Comparison of ENCODE assay signal across 2 cellular contexts in the genomic region with DNA sequence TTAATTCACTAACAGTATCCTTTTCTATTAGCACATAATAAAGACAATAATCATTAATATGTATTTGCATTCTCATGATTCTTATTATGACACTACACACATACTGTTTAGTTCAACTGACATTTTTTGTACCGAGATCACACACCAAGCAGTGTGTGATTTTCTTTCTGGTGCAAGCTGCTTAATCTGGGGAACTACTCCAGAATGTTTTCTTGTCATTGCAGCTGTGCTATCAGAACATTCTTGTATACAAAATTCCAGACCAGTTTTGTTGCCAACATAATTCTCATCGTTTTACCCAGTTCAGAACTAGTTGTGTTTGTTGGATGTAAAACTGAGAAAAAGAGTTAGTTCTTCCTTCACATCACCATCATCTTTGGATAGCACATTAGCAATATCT.
TF ChIP-seq lines count a peak whose summit lies in the region.

No MANE protein-coding gene starts in this region.

TF ChIP-seq in HepG2, 621 proteins besides CTCF, POLR2A, EP300 and RAD21:
- TF ChIP-seq TSC22D2 (CRISPR knock-in tag; IDR thresholded peaks at IDR 0.05; ENCODE audit: borderline replicate concordance) (no peak), ZFAT (CRISPR knock-in tag; conservative IDR thresholded peaks at IDR 0.05) (no peak), ARNTL (CRISPR knock-in tag; IDR thresholded peaks at IDR 0.05) (no peak), HOXA7 (CRISPR knock-in tag; IDR thresholded peaks at IDR 0.05) (no peak), NFE2L1 (CRISPR knock-in tag; IDR thresholded peaks at IDR 0.05; ENCODE audit: borderline replicate concordance) (no peak), NFRKB (IDR thresholded peaks at IDR 0.05) (no peak), TARDBP (CRISPR knock-in tag; IDR thresholded peaks at IDR 0.05) (no peak), ISX (CRISPR knock-in tag; conservative IDR thresholded peaks at IDR 0.05) (no peak), ZNF776 (CRISPR knock-in tag; IDR thresholded peaks at IDR 0.05) (no peak)
- TF ChIP-seq, protein P1, sequence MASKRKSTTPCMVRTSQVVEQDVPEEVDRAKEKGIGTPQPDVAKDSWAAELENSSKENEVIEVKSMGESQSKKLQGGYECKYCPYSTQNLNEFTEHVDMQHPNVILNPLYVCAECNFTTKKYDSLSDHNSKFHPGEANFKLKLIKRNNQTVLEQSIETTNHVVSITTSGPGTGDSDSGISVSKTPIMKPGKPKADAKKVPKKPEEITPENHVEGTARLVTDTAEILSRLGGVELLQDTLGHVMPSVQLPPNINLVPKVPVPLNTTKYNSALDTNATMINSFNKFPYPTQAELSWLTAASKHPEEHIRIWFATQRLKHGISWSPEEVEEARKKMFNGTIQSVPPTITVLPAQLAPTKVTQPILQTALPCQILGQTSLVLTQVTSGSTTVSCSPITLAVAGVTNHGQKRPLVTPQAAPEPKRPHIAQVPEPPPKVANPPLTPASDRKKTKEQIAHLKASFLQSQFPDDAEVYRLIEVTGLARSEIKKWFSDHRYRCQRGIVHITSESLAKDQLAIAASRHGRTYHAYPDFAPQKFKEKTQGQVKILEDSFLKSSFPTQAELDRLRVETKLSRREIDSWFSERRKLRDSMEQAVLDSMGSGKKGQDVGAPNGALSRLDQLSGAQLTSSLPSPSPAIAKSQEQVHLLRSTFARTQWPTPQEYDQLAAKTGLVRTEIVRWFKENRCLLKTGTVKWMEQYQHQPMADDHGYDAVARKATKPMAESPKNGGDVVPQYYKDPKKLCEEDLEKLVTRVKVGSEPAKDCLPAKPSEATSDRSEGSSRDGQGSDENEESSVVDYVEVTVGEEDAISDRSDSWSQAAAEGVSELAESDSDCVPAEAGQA (IDR thresholded peaks at IDR 0.05; ENCODE audit: low read depth): no peak
- TF ChIP-seq, protein P1 (CRISPR knock-in tag; IDR thresholded peaks at IDR 0.05; ENCODE audit: borderline replicate concordance): no peak
- TF ChIP-seq, protein P2, sequence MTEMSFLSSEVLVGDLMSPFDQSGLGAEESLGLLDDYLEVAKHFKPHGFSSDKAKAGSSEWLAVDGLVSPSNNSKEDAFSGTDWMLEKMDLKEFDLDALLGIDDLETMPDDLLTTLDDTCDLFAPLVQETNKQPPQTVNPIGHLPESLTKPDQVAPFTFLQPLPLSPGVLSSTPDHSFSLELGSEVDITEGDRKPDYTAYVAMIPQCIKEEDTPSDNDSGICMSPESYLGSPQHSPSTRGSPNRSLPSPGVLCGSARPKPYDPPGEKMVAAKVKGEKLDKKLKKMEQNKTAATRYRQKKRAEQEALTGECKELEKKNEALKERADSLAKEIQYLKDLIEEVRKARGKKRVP (CRISPR knock-in tag; IDR thresholded peaks at IDR 0.05): no peak
- TF ChIP-seq, protein P3, sequence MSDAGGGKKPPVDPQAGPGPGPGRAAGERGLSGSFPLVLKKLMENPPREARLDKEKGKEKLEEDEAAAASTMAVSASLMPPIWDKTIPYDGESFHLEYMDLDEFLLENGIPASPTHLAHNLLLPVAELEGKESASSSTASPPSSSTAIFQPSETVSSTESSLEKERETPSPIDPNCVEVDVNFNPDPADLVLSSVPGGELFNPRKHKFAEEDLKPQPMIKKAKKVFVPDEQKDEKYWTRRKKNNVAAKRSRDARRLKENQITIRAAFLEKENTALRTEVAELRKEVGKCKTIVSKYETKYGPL (CRISPR knock-in tag; IDR thresholded peaks at IDR 0.05): no peak

TF ChIP-seq in endothelial cell of umbilical vein, 7 proteins besides CTCF, POLR2A, EP300 and RAD21:
- TF ChIP-seq JUN (IDR thresholded peaks at IDR 0.05; ENCODE audit: borderline replicate concordance, insufficient read depth, insufficient read length, low read depth): no peak
TF ChIP-seq in endothelial cell of umbilical vein: peak in this region for 0.
